Comparison of ENCODE assay signal across 9 cellular contexts in the genomic region with DNA sequence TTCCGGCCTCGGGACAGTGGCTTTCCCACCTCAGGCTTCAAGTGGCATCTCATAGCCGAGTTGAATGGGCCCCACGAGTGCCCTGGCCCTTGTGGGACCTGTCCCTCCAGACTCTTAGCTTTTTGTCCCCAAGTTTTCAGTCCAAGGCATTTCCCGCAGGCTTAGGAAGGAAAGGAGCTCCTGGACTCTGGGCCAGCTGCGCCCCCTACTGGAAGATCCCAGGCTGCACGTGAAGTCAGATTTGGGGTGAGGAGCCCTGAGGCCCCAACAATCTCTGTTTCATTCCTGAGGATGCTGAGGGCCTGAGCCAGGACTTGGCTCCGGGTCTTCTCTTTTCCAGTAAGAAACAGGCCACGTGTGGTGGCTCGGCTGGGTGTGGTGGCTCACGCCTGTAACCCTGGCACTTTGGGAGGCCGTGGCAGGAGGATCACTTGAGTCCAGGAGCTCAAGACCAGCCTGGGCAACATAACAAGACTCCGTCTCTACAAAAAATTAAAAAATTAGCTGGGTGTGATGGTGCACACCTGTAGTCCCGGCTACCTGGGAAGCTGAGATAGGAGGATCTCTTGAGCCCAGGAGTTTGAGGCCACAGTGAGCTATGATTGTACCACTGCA.
DNase-seq lines count a peak whose midpoint lies in the region; ATAC-seq and TF ChIP-seq lines count a peak whose summit lies in the region.
"Had no signal": no experiment of that assay in that cellular context is flagged by ENCODE, and none has a peak within 500 bp of the region (broad histone marks: within the 10 kb centered on the region; RNA-seq: fewer than 3 reads in every experiment).

No MANE protein-coding gene starts in this region.

- H3K4me1 ChIP-seq in foreskin keratinocyte (no peaks in the 10 kb centered on the region), aorta (ENCODE audit: control insufficient read depth in 1 of 2, insufficient read depth in 2 of 2, low read length in 2 of 2) (no peaks in the 10 kb centered on the region)

- 53% methylated on average over 14 of the region's 14 CpGs for WGBS in aorta, 2 donors

- peak; percentile 96 for TF ChIP-seq CTCF in AG09309 (IDR thresholded peaks at IDR 0.05; ENCODE audit: control insufficient read depth, insufficient read depth, low read depth, low read length, missing control alignments)
- TF ChIP-seq CTCF in GM12872 (IDR thresholded peaks at IDR 0.05; ENCODE audit: insufficient read depth, low read depth, low read length), result peak; percentile 91
- peak; percentile 94 for TF ChIP-seq CTCF in foreskin keratinocyte (conservative IDR thresholded peaks at IDR 0.05)

- DNase-seq in AG09309 (ENCODE audit: low read depth), result no peak
- peak; percentile 17 for DNase-seq in NCI-H2227 treated with DMSO at 0.1 percent for 48 hours (lab: John Stamatoyannopoulos, UW)
- DNase-seq in activated CD8-positive, alpha-beta memory T cell treated with anti-CD3 and anti-CD28 coated beads, Interleukin-2, amount 50 U/mL, for 4 hours, result peak; percentile 27
- DNase-seq in foreskin keratinocyte, result peak in 1 of 2 donors; percentile 35
- DNase-seq in occipital lobe (lab: John Stamatoyannopoulos, UW), result peak; percentile 20
- peak; percentile 83 to 92 for DNase-seq in aorta
- DNase-seq: naive B cell had no signal

- ATAC-seq in foreskin keratinocyte (peak; percentile 57), aorta (ENCODE audit: low FRiP score) (peak; percentile 61), HG02610 (IDR thresholded peaks at IDR 0.05; ENCODE audit: unreplicated experiment) (no peak)

- H3K4me3 ChIP-seq in AG09309 (ENCODE audit: control insufficient read depth, low read depth, low read length), result no peak overlapping the region
- no peak overlapping the region for H3K4me3 ChIP-seq in aorta (ENCODE audit: low read length in 2 of 2)

- intact Hi-C loops in aorta (cut with DNase I), result loop anchor here (1.0 to 2.0 kb wide), 2 partner anchors 104 to 105 kb away; no protein-coding TSS in a partner anchor

- H3K36me3 ChIP-seq in aorta (ENCODE audit: control insufficient read depth in 1 of 2, insufficient read depth in 2 of 2, low read length in 1 of 2), result peaks cover 0 to 2% of the 10 kb centered on the region in 2 donors

- H3K9me3 ChIP-seq in aorta (ENCODE audit: control insufficient read depth, low read length), result no peaks in the 10 kb centered on the region

- H3K27ac ChIP-seq in foreskin keratinocyte (no peak overlapping the region), aorta (ENCODE audit: low read depth in 1 of 2, low read length in 2 of 2) (peak overlapping the region in 1 of 2 donors; percentile 55)

- H3K27me3 ChIP-seq in foreskin keratinocyte, result no peaks in the 10 kb centered on the region
- H3K27me3 ChIP-seq in aorta (ENCODE audit: control insufficient read depth in 1 of 2, insufficient read depth in 2 of 2, low read length in 1 of 2), result no peaks in the 10 kb centered on the region
